Comparison of ENCODE assay signal across 23 cellular contexts in genomic region chr3:127068111-127068810, GRCh38.
A peak's percentile ranks its signal among the peaks of the same experiment; 100 is the strongest.
DNase-seq lines count a peak whose midpoint lies in the region; ATAC-seq, FAIRE-seq and TF ChIP-seq lines count a peak whose summit lies in the region.
"Had no signal": no experiment of that assay in that cellular context is flagged by ENCODE, and none has a peak within 500 bp of the region (broad histone marks: within the 10 kb centered on the region; RNA-seq: fewer than 3 reads in every experiment).

No MANE protein-coding gene starts in this region.

- intact Hi-C loops in right lobe of liver (cut with DNase I) = no loop called here
- intact Hi-C loops in HepG2 (cut with micrococcal nuclease; ENCODE audit: unreplicated experiment) = no loop called here
- intact Hi-C loops in kidney (cut with DNase I) = no loop called here
- intact Hi-C loops in posterior vena cava (cut with DNase I) = no loop called here

- TF ChIP-seq EP300 in HepG2 (IDR thresholded peaks at IDR 0.05; ENCODE audit: low read depth in 2 of 2, low read length in 2 of 2) = no peak
- no peak for TF ChIP-seq EP300 in HepG2 (CRISPR knock-in tag; IDR thresholded peaks at IDR 0.05; ENCODE audit: borderline replicate concordance)

- H3K27ac ChIP-seq in right lobe of liver (no peak overlapping the region), HepG2 (ENCODE audit: extremely low read length, insufficient read depth, low read length) (no peak overlapping the region), kidney (ENCODE audit: low read depth in 2 of 2, low read length in 2 of 2) (no peak overlapping the region)
- H3K27ac ChIP-seq: A549; BLaER1 treated with 17β-estradiol and CSF1 and Interleukin-3, amounts not matched to agents 10 nM and 100 nM; PC-9 had no signal

- CTCF ChIA-PET in HepG2 (lab: Yijun Ruan, JAX; ENCODE audit: low intra/inter-chr PET ratio, low total read pairs) = no interaction called here

- H3K27me3 ChIP-seq in right lobe of liver = no peaks in the 10 kb centered on the region
- peaks cover 10 to 70% of the 10 kb centered on the region in 2 experiments for H3K27me3 ChIP-seq in HepG2 (ENCODE audit: control insufficient read depth in 1 of 2, insufficient read depth in 2 of 2, low read length in 2 of 2)
- H3K27me3 ChIP-seq in MG63 = no peaks in the 10 kb centered on the region

- FAIRE-seq in HepG2 (lab: Jason Lieb, UNC) = no peak
- no peak for FAIRE-seq in kidney (lab: Jason Lieb, UNC)
- FAIRE-seq: A549, H54, K562 had no signal

- TF ChIP-seq CTCF in right lobe of liver (IDR thresholded peaks at IDR 0.05) (no peak), HepG2 (CRISPR knock-in tag; IDR thresholded peaks at IDR 0.05) (no peak), kidney (IDR thresholded peaks at IDR 0.05; ENCODE audit: borderline replicate concordance, extremely low read depth, insufficient read depth) (no peak)

- POLR2A ChIA-PET in HepG2 (lab: Yijun Ruan, JAX) = no interaction called here

- no peak for TF ChIP-seq RAD21 in HepG2 (CRISPR knock-in tag; IDR thresholded peaks at IDR 0.05)

- DNase-seq in right lobe of liver (peak in 2 of 3 donors; percentile 39 to 43), HepG2 (ENCODE audit: low spot score) (no peak), kidney (peak; percentile 46), posterior vena cava (ENCODE audit: low spot score) (peak; percentile 62), MG63 (no peak), NCI-H2171 treated with DMSO at 0.1 percent for 48 hours (lab: John Stamatoyannopoulos, UW) (no peak)
- DNase-seq: AML-193; CD4-positive, alpha-beta T cell; Kasumi-1; MV-4-11; NCI-H1105; NCI-H1436 treated with DMSO at 0.1 percent for 48 hours; NCI-H187 treated with DMSO at 0.1 percent for 48 hours; NCI-H2107; NCI-H446 treated with DMSO at 0.1 percent for 48 hours; NCI-H526 treated with DMSO at 0.1 percent for 48 hours; PC-9; SHP77 treated with DMSO at 0.1 percent for 48 hours had no signal

- H3K9ac ChIP-seq in HepG2 (ENCODE audit: insufficient read depth, low read depth, low read length) (no peak overlapping the region), kidney (ENCODE audit: low read length in 2 of 2) (no peak overlapping the region)
- H3K9ac ChIP-seq: BLaER1 treated with 17β-estradiol and CSF1 and Interleukin-3, amounts not matched to agents 10 nM and 100 nM had no signal

- no peaks in the 10 kb centered on the region for H3K9me3 ChIP-seq in right lobe of liver
- no peaks in the 10 kb centered on the region for H3K9me3 ChIP-seq in HepG2 (ENCODE audit: low read length)
- H3K9me3 ChIP-seq in kidney (ENCODE audit: control insufficient read depth in 1 of 2, low read length in 2 of 2) = no peaks in the 10 kb centered on the region
- H3K9me3 ChIP-seq in MG63 = no peaks in the 10 kb centered on the region
- H3K9me3 ChIP-seq: A549; BLaER1 treated with 17β-estradiol and CSF1 and Interleukin-3, amounts not matched to agents 10 nM and 100 nM had no signal

- TF ChIP-seq POLR2A in right lobe of liver (IDR thresholded peaks at IDR 0.05) (no peak), HepG2 (IDR thresholded peaks at IDR 0.05; ENCODE audit: insufficient read depth in 1 of 2, low read depth in 2 of 2, low read length in 2 of 2) (no peak)

- BruUV-seq in HepG2 (replicated peaks; lab: Mats Ljungman, UMichigan) = no TSS peak

- no peak overlapping the region for H2AFZ ChIP-seq in HepG2 (ENCODE audit: low read length)
- H2AFZ ChIP-seq: PC-9 had no signal

- no peak overlapping the region for H3K4me3 ChIP-seq in right lobe of liver
- no peak overlapping the region for H3K4me3 ChIP-seq in HepG2 (replicated peaks in 1 of 3; ENCODE audit: insufficient read depth in 1 of 3, low read depth in 2 of 3, low read length in 3 of 3)
- no peak overlapping the region for H3K4me3 ChIP-seq in kidney (ENCODE audit: low read length in 2 of 2)
- H3K4me3 ChIP-seq in MG63 = no peak overlapping the region
- H3K4me3 ChIP-seq: A549; BLaER1 treated with 17β-estradiol and CSF1 and Interleukin-3, amounts not matched to agents 10 nM and 100 nM; K562; PC-9 had no signal

- in situ Hi-C loops in HepG2 (cut with HindIII; ENCODE audit: extremely low pct_ligation_motif_present, low pct_unique_long_range_greater_than_20kb) = no loop called here

- H3K79me2 ChIP-seq in HepG2 (ENCODE audit: insufficient read depth, low read length) = no peaks in the 10 kb centered on the region

- ATAC-seq in right lobe of liver (no peak), HepG2 (no peak), HG03280 (IDR thresholded peaks at IDR 0.05; ENCODE audit: unreplicated experiment) (no peak)
- ATAC-seq: A549, K562 had no signal

- no peaks in the 10 kb centered on the region for H3K36me3 ChIP-seq in right lobe of liver
- H3K36me3 ChIP-seq in HepG2 (replicated peaks in 1 of 2; ENCODE audit: control insufficient read depth in 1 of 2, insufficient read depth in 2 of 2, low read length in 2 of 2) = no peaks in the 10 kb centered on the region
- no peaks in the 10 kb centered on the region for H3K36me3 ChIP-seq in kidney (ENCODE audit: control insufficient read depth in 1 of 2, insufficient read depth in 2 of 2, low read length in 2 of 2)
- no peaks in the 10 kb centered on the region for H3K36me3 ChIP-seq in MG63
- H3K36me3 ChIP-seq: BLaER1 treated with 17β-estradiol and CSF1 and Interleukin-3, amounts not matched to agents 10 nM and 100 nM had no signal

- WGBS in right lobe of liver (ENCODE audit: insufficient coverage, low coverage, low lambda C conversion rate, missing lambda C conversion rate) = 40% methylated on average over 2 of the region's 15 CpGs
- WGBS in HepG2 (ENCODE audit: low lambda C conversion rate) = 40% methylated on average over 7 of the region's 15 CpGs

- H4K20me1 ChIP-seq in HepG2 (ENCODE audit: insufficient read depth, low read length) = no peaks in the 10 kb centered on the region

- H3K4me1 ChIP-seq in right lobe of liver = no peaks in the 10 kb centered on the region
- no peaks in the 10 kb centered on the region for H3K4me1 ChIP-seq in HepG2 (ENCODE audit: insufficient read depth, low read length)
- H3K4me1 ChIP-seq in kidney (ENCODE audit: control insufficient read depth in 1 of 2, insufficient read depth in 1 of 2, low read depth in 1 of 2, low read length in 2 of 2) = no peaks in the 10 kb centered on the region
- H3K4me1 ChIP-seq: A549 had no signal

- H3K4me2 ChIP-seq in HepG2 (ENCODE audit: low read depth, low read length) = no peak overlapping the region
- H3K4me2 ChIP-seq: A549; BLaER1 treated with 17β-estradiol and CSF1 and Interleukin-3, amounts not matched to agents 10 nM and 100 nM; PC-9 had no signal

TF ChIP-seq in HepG2, 621 proteins besides CTCF, POLR2A, EP300 and RAD21 (continues in another document):
- no peak for TF ChIP-seq KLF9 (CRISPR knock-in tag; IDR thresholded peaks at IDR 0.05; ENCODE audit: low read depth)
- TF ChIP-seq, protein P1, sequence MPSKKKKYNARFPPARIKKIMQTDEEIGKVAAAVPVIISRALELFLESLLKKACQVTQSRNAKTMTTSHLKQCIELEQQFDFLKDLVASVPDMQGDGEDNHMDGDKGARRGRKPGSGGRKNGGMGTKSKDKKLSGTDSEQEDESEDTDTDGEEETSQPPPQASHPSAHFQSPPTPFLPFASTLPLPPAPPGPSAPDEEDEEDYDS (CRISPR knock-in tag; IDR thresholded peaks at IDR 0.05) = no peak
- TF ChIP-seq ZBTB44 (CRISPR knock-in tag; IDR thresholded peaks at IDR 0.05) = no peak
- no peak for TF ChIP-seq ZNF101 (CRISPR knock-in tag; IDR thresholded peaks at IDR 0.05; ENCODE audit: borderline replicate concordance, low read depth)
- TF ChIP-seq TCF7L2 (IDR thresholded peaks at IDR 0.05; ENCODE audit: low read depth, low read length) = no peak
- no peak for TF ChIP-seq BHLHE40 (IDR thresholded peaks at IDR 0.05; ENCODE audit: low read length)
- no peak for TF ChIP-seq MXD4 (CRISPR knock-in tag; IDR thresholded peaks at IDR 0.05)

Comparison
In these comparisons a context has a peak if more than half of its experiments do, and no peak if none do; other contexts are left out.
1. DNase-seq: peak in right lobe of liver (2 of 3), kidney (single experiment) and posterior vena cava (single experiment); none in HepG2 (single experiment), MG63 (single experiment) and NCI-H2171 treated with DMSO at 0.1 percent for 48 hours (single experiment).